In genomic region chr5:69007726-69008368, GRCh38 we compare ENCODE assay signal across 8 cellular contexts.
A peak's percentile ranks its signal among the peaks of the same experiment; 100 is the strongest.
DNase-seq lines count a peak whose midpoint lies in the region; ATAC-seq and TF ChIP-seq lines count a peak whose summit lies in the region.

No MANE protein-coding gene starts in this region.

- no peaks in the 10 kb centered on the region for H3K9me3 ChIP-seq in NT2/D1 (ENCODE audit: insufficient read depth, low read length)

- no peaks in the 10 kb centered on the region for H3K4me1 ChIP-seq in NT2/D1 (ENCODE audit: insufficient read depth, insufficient read length)

- H3K9me3 Mint-ChIP-seq in nephron = no peaks in the 10 kb centered on the region

- peaks cover 8% of the 10 kb centered on the region for H3K27me3 Mint-ChIP-seq in nephron (ENCODE audit: low read depth)

- no peak overlapping the region for H3K27ac ChIP-seq in C4-2B

- TF ChIP-seq CTCF in C4-2B (conservative IDR thresholded peaks at IDR 0.05) = peak; percentile 99
- peak; percentile 77 to 82 (median 80) for TF ChIP-seq CTCF in nephron (IDR thresholded peaks at IDR 0.05; ENCODE audit: unreplicated experiment in 3 of 3)

- H3K27ac Mint-ChIP-seq in nephron = peak overlapping the region in 1 of 3 experiments; percentile 28

- peak; percentile 63 for DNase-seq in NT2/D1 (ENCODE audit: low read depth, low spot score)
- DNase-seq in activated T-cell treated with anti-CD3 and anti-CD28 coated beads for 1 hour (ENCODE audit: low read depth) = peak; percentile 55
- peak; percentile 77 for DNase-seq in stimulated activated naive CD8-positive, alpha-beta T cell treated with anti-CD3 and anti-CD28 coated beads, Interleukin-15, Interleukin-2, amounts not matched to agents 100 U/mL and 50 U/mL, for 24 hours

- no peak overlapping the region for H3K4me3 ChIP-seq in NT2/D1 (ENCODE audit: insufficient read length, low read depth)

- no peak overlapping the region for H3K9ac ChIP-seq in NT2/D1 (ENCODE audit: insufficient read length, low read depth)

- H3K27me3 ChIP-seq in NT2/D1 (ENCODE audit: insufficient read depth, insufficient read length) = no peaks in the 10 kb centered on the region

- ATAC-seq in GM18909 (IDR thresholded peaks at IDR 0.05; ENCODE audit: poor library complexity, unreplicated experiment) = peak; percentile 87
- peak; percentile 98 for ATAC-seq in HG03280 (IDR thresholded peaks at IDR 0.05; ENCODE audit: unreplicated experiment)
- peak; percentile 88 for ATAC-seq in esophagus mucosa
- peak; percentile 59 for ATAC-seq in stimulated activated naive CD8-positive, alpha-beta T cell treated with anti-CD3 and anti-CD28 coated beads, Interleukin-15, Interleukin-2, amounts not matched to agents 100 U/mL and 50 U/mL, for 24 hours

- H3K36me3 ChIP-seq in NT2/D1 (ENCODE audit: insufficient read depth, insufficient read length, low read length) = no peaks in the 10 kb centered on the region

- H3K4me3 Mint-ChIP-seq in nephron = no peak overlapping the region

- H3K36me3 Mint-ChIP-seq in nephron (ENCODE audit: low read depth) = no peaks in the 10 kb centered on the region

- peaks cover 6% of the 10 kb centered on the region for H3K4me1 Mint-ChIP-seq in nephron
